16 cellular contexts compared by ENCODE assay signal in genomic region chr7:37380831-37381230, GRCh38.
"Had no signal": no experiment of that assay in that cellular context is flagged by ENCODE, and none has a peak within 500 bp of the region (broad histone marks: within the 10 kb centered on the region; RNA-seq: fewer than 3 reads in every experiment).

No MANE protein-coding gene starts in this region.

- H3K4me1 Mint-ChIP-seq: neural crest cell had no signal

- H3K4me1 ChIP-seq: transverse colon had no signal

- H3K36me3 Mint-ChIP-seq: natural killer cell had no signal

- H3K9me3 ChIP-seq: thoracic aorta had no signal

- DNase-seq: effector memory CD4-positive, alpha-beta T cell; heart right ventricle; hypothalamus; kidney glomerular epithelial cell; mucosa of descending colon; natural killer cell; posterior cingulate gyrus; stimulated activated CD4-positive, alpha-beta T cell treated with anti-CD3 and anti-CD28 coated beads, Interleukin-12 subunit alpha, Interleukin-12 subunit beta, amount 100 ng/mL, for 4 hours; stimulated activated naive CD4-positive, alpha-beta T cell; stomach; substantia nigra; transverse colon had no signal

- H3K36me3 ChIP-seq: heart right ventricle, stomach, thoracic aorta, transverse colon had no signal

- ATAC-seq: heart right ventricle, mucosa of descending colon, natural killer cell, sciatic nerve had no signal

- H3K4me3 Mint-ChIP-seq: natural killer cell, neural crest cell had no signal

- H3K27me3 ChIP-seq: heart right ventricle, stomach, transverse colon had no signal

- H3K4me3 ChIP-seq: heart right ventricle, mucosa of descending colon, skin epidermis, stomach, thoracic aorta, transverse colon had no signal

- H3K9me3 Mint-ChIP-seq: natural killer cell had no signal

- H3K27ac Mint-ChIP-seq: natural killer cell had no signal

- H3K27ac ChIP-seq: heart right ventricle, skin epidermis, stomach, thoracic aorta, transverse colon had no signal
